8 cellular contexts compared by ENCODE assay signal in the genomic region with DNA sequence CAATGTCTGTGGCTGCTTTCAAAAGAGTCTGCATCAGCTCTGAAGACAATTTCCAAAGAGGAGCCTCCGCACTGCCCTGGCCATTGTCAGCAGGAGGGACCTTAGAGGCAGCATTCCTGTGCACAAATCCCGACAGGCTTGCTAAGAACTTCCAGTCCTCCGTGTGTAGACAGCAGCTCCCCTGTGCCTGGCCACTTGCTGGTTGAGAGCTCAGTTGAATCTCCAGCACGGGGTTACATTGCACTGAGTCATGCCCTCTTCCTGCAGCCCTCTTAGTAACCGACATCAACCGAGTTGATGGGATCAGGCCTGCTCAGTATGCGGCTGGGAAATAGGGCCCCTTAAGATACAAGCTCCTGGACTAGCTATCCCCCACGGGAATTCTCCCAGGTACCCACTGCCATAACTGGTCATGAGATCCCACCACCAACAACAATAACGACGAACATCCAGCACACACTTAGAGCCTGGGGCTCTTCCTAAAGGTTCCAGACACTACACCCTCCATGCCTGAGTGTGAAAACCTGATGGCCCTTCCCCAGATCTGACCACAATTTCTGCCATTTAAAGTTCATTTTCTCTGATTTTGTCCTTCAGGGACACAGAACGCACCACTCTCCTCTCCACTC. TPM values are rescaled to one million over a fixed set of nuclear protein-coding genes. Genes with fewer than 3 reads are reported as not detected.
DNase-seq lines count a peak whose midpoint lies in the region; ATAC-seq and TF ChIP-seq lines count a peak whose summit lies in the region.

No MANE protein-coding gene starts in this region.

- peaks cover 7% of the 10 kb centered on the region for H3K27me3 Mint-ChIP-seq in HFFc6 (ENCODE audit: insufficient read depth)

- no peaks in the 10 kb centered on the region for H3K36me3 Mint-ChIP-seq in HFFc6 (ENCODE audit: low read depth)

- no peak for ATAC-seq in activated CD4-positive, CD25-positive, alpha-beta regulatory T cell treated with anti-CD3 and anti-CD28 coated beads, Interleukin-2, amount 50 U/mL, for 24 hours
- no peak for ATAC-seq in HG02884 (IDR thresholded peaks at IDR 0.05; ENCODE audit: unreplicated experiment)

- peak; percentile 60 for DNase-seq in A172 (ENCODE audit: low spot score)
- DNase-seq in HFFc6, result peak; percentile 57
- DNase-seq in activated CD8-positive, alpha-beta memory T cell treated with anti-CD3 and anti-CD28 coated beads, Interleukin-2, amount 50 U/mL, for 48 hours, result peak; percentile 53
- peak; percentile 87 for DNase-seq in islet precursor cell
- no peak for DNase-seq in NCI-H2081 treated with DMSO at 0.1 percent for 48 hours (lab: John Stamatoyannopoulos, UW)
- no peak for DNase-seq in activated CD4-positive, alpha-beta T cell treated with anti-CD3 and anti-CD28 coated beads for 4 hours

- H3K4me3 Mint-ChIP-seq in HFFc6, result peak overlapping the region; percentile 91

- peaks cover 37% of the 10 kb centered on the region for H3K4me1 Mint-ChIP-seq in HFFc6 (ENCODE audit: low read depth)

- H3K27ac Mint-ChIP-seq in HFFc6, result peak overlapping the region; percentile 91

- H3K9me3 Mint-ChIP-seq in HFFc6, result no peaks in the 10 kb centered on the region

- TF ChIP-seq CTCF in HFFc6 (IDR thresholded peaks at IDR 0.05), result no peak

RNA-seq across cellular contexts. Expression of a gene that starts 12.0 kb away (rescaled TPM):
- 0.93 TPM in 1 of 2 replicates, not detected in the other for total RNA-seq in A172 (2014; rRNA removed; shearing (Covaris generic))
- under 1 TPM in 3 of 6 experiments, not detected in 3; 0.22 to 0.66 (median 0.57) TPM for total RNA-seq in HFFc6 (2021; fragmentation: NEBNext Ultra II Directional; extraction: Animal tissue kit (Norgen Biotek cat#: 25700))

RNA-seq across cellular contexts. Expression of a gene that starts 30.8 kb away (rescaled TPM):
- not detected in 2 replicates for total RNA-seq in A172 (2014; rRNA removed; shearing (Covaris generic))
- 1 to 10 TPM in 3 of 6 experiments, under 1 TPM in 3; 0.64 to 1.1 (median 0.85) TPM for total RNA-seq in HFFc6 (2021; fragmentation: NEBNext Ultra II Directional; extraction: Animal tissue kit (Norgen Biotek cat#: 25700))

RNA-seq across cellular contexts. Expression of a gene that starts 47.0 kb away (rescaled TPM):
- 41.4 and 49.5 TPM in 2 replicates for total RNA-seq in A172 (2014; rRNA removed; shearing (Covaris generic))
- total RNA-seq in HFFc6 (2021; fragmentation: NEBNext Ultra II Directional; extraction: Animal tissue kit (Norgen Biotek cat#: 25700)), result 100 to 1,000 TPM in 3 of 6 experiments, 10 to 100 TPM in 3; 91.6 to 129 (median 103) TPM

RNA-seq across cellular contexts. Expression of a gene that starts 47.3 kb away (rescaled TPM):
- 3.3 and 5.0 TPM in 2 replicates for total RNA-seq in A172 (2014; rRNA removed; shearing (Covaris generic))
- total RNA-seq in HFFc6 (2021; fragmentation: NEBNext Ultra II Directional; extraction: Animal tissue kit (Norgen Biotek cat#: 25700)), result 1 to 10 TPM; 1.1 to 2.8 (median 1.4) TPM

Comparison
In these comparisons a context has a peak if more than half of its experiments do, and no peak if none do; other contexts are left out.
1. DNase-seq: peak in A172 (single experiment), HFFc6 (single experiment), activated CD8-positive, alpha-beta memory T cell treated with anti-CD3 and anti-CD28 coated beads, Interleukin-2, amount 50 U/mL, for 48 hours (single experiment) and islet precursor cell (single experiment); none in NCI-H2081 treated with DMSO at 0.1 percent for 48 hours (single experiment) and activated CD4-positive, alpha-beta T cell treated with anti-CD3 and anti-CD28 coated beads for 4 hours (0 of 2).